In genomic region chr11:81987829-81988472, GRCh38 we compare ENCODE assay signal across 10 cellular contexts.
A peak's percentile ranks its signal among the peaks of the same experiment; 100 is the strongest.
DNase-seq lines count a peak whose midpoint lies in the region; ATAC-seq and TF ChIP-seq lines count a peak whose summit lies in the region.
"Had no signal": no experiment of that assay in that cellular context is flagged by ENCODE, and none has a peak within 500 bp of the region (broad histone marks: within the 10 kb centered on the region; RNA-seq: fewer than 3 reads in every experiment).

No MANE protein-coding gene starts in this region.

- H3K4me3 ChIP-seq in AG10803 (ENCODE audit: low read length): no peak overlapping the region

- no peak for TF ChIP-seq CTCF in AG10803 (conservative IDR thresholded peaks at IDR 0.05; ENCODE audit: low read length)

- ATAC-seq in GM21423 (IDR thresholded peaks at IDR 0.05; ENCODE audit: unreplicated experiment): peak; percentile 63
- ATAC-seq in HG03025 (IDR thresholded peaks at IDR 0.05; ENCODE audit: low FRiP score, unreplicated experiment): no peak

- DNase-seq in AG10803 (ENCODE audit: low read depth) (peak; percentile 33), HPDE6-E6E7 (ENCODE audit: extremely low spot score) (peak; percentile 37), fibroblast of the conjunctiva (ENCODE audit: low read depth) (peak; percentile 22), NCI-H1417 treated with DMSO at 0.1 percent for 48 hours (lab: John Stamatoyannopoulos, UW) (no peak), NCI-H1436 treated with DMSO at 0.1 percent for 48 hours (lab: John Stamatoyannopoulos, UW) (no peak), pons (ENCODE audit: low spot score) (no peak)
- DNase-seq: activated CD4-positive, alpha-beta T cell treated with anti-CD3 and anti-CD28 coated beads for 4 hours; NCI-H526 treated with DMSO at 0.1 percent for 48 hours had no signal

Comparison
In these comparisons a context has a peak if more than half of its experiments do, and no peak if none do; other contexts are left out.
1. DNase-seq: peak in AG10803 (single experiment), HPDE6-E6E7 (single experiment) and fibroblast of the conjunctiva (single experiment); none in NCI-H1417 treated with DMSO at 0.1 percent for 48 hours (single experiment), NCI-H1436 treated with DMSO at 0.1 percent for 48 hours (single experiment) and pons (single experiment).